In the genomic region with DNA sequence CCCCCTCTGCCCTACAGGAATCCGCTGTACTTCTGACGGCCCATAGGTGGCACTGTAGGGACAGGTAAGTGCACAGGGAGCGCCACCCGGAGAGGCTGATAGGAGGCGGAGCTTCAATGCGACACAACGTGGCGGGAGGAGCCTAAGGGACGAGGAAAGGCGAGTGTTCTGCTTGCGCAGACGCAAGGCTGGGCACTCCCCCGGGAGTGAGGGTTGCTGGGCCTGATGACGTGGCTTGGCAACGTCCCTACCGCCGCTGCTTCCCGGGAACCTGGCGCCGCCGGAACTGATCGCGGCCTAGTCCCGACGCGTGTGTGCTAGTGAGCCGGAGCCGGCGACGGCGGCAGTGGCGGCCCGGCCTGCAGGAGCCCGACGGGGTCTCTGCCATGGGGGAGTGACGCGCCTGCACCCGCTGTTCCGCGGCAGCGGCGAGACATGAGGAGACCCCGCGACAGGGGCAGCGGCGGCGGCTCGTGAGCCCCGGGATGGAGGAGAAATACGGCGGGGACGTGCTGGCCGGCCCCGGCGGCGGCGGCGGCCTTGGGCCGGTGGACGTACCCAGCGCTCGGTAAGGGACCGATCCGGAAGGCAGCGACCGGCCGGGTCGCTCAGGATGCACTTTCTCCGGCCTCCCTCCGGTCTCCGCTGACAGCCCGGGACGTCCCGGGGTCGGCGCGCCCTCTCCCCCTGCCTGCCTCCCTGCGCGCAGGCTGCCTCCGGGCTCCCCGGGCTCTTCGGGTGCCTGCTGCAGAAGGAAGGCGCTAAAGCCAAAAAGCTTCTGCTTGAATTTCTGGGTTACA, we compare ENCODE assay signal across 1 cellular context.
TF ChIP-seq lines count a peak whose summit lies in the region.

Gene SLC30A5 (plus strand): TSS at position 244 of the 800 bp plus-strand sequence. CDS start 242 bp downstream, at position 486.

TF ChIP-seq in HepG2, 621 proteins besides CTCF, POLR2A, EP300 and RAD21 (continued from another document and continues in another):
- TF ChIP-seq PAXIP1 (CRISPR knock-in tag; conservative IDR thresholded peaks at IDR 0.05) (peak; percentile 6; the same call in 1 of the 2 replicates), ZNF720 (CRISPR knock-in tag; IDR thresholded peaks at IDR 0.05) (no peak), NPAS2 (CRISPR knock-in tag; IDR thresholded peaks at IDR 0.05; ENCODE audit: borderline replicate concordance) (no peak), ZNF839 (CRISPR knock-in tag; IDR thresholded peaks at IDR 0.05; ENCODE audit: borderline replicate concordance) (no peak), ZFP36L2 (CRISPR knock-in tag; IDR thresholded peaks at IDR 0.05) (no peak), MTA1 (CRISPR knock-in tag; IDR thresholded peaks at IDR 0.05; ENCODE audit: borderline replicate concordance) (peak; percentile 63; the same call in 1 of the 2 replicates), TBX2 (CRISPR knock-in tag; IDR thresholded peaks at IDR 0.05; ENCODE audit: borderline replicate concordance) (peak; percentile 77; the same call in 1 of the 2 replicates), ZNF713 (CRISPR knock-in tag; IDR thresholded peaks at IDR 0.05) (no peak), ZFP82 (CRISPR knock-in tag; IDR thresholded peaks at IDR 0.05; ENCODE audit: borderline replicate concordance) (peak; percentile 85), ZBTB38 (CRISPR knock-in tag; IDR thresholded peaks at IDR 0.05) (peak; percentile 80), TFE3 (CRISPR knock-in tag; IDR thresholded peaks at IDR 0.05) (no peak; the same call in none of the 2 replicates), NCOA1 (CRISPR knock-in tag; IDR thresholded peaks at IDR 0.05) (0 out of 2 replicates have a peak, but pooled peaks have one; percentile 22), ZNF17 (CRISPR knock-in tag; IDR thresholded peaks at IDR 0.05) (no peak), YEATS2 (CRISPR knock-in tag; IDR thresholded peaks at IDR 0.05; ENCODE audit: borderline replicate concordance) (peak; percentile 92), ZNF780A (CRISPR knock-in tag; IDR thresholded peaks at IDR 0.05) (no peak), KLF16 (CRISPR knock-in tag; IDR thresholded peaks at IDR 0.05) (peak in 1 of 2 experiments; percentile 67; a peak in 2 of 4 replicates), NR2C2 (CRISPR knock-in tag; IDR thresholded peaks at IDR 0.05; ENCODE audit: borderline replicate concordance) (peak; percentile 58; the same call in 1 of the 2 replicates), TGIF2 (CRISPR knock-in tag; IDR thresholded peaks at IDR 0.05) (peak; percentile 61; the same call in 1 of the 2 replicates), ZSCAN12 (CRISPR knock-in tag; IDR thresholded peaks at IDR 0.05) (no peak), ZFP90 (CRISPR knock-in tag; IDR thresholded peaks at IDR 0.05; ENCODE audit: borderline replicate concordance) (peak; percentile 30; the same call in 1 of the 2 replicates), MEIS2 (CRISPR knock-in tag; IDR thresholded peaks at IDR 0.05) (no peak; the same call in none of the 2 replicates), NR2F2 (IDR thresholded peaks at IDR 0.05; ENCODE audit: borderline replicate concordance, low read depth) (no peak), ZEB1 (IDR thresholded peaks at IDR 0.05; ENCODE audit: insufficient replicate concordance, low read depth) (no peak), CENPBD1 (CRISPR knock-in tag; IDR thresholded peaks at IDR 0.05; ENCODE audit: borderline replicate concordance, low read depth) (no peak), ZNF850 (CRISPR knock-in tag; conservative IDR thresholded peaks at IDR 0.05) (peak; percentile 96; the same call in 1 of the 2 replicates), SRSF1 (optimal IDR thresholded peaks at IDR 0.05; ENCODE audit: low read depth, low read length) (peak; percentile 72), RAD51 (IDR thresholded peaks at IDR 0.05; ENCODE audit: borderline replicate concordance) (no peak), CCAR2 (optimal IDR thresholded peaks at IDR 0.05; ENCODE audit: low read depth, low read length) (no peak), ZNF552 (CRISPR knock-in tag; IDR thresholded peaks at IDR 0.05; ENCODE audit: borderline replicate concordance) (no peak), PPARG (CRISPR knock-in tag; conservative IDR thresholded peaks at IDR 0.05) (no peak; the same call in 1 of the 2 replicates), ZSCAN25 (CRISPR knock-in tag; IDR thresholded peaks at IDR 0.05) (peak; percentile 42; the same call in 1 of the 2 replicates), KDM4B (CRISPR knock-in tag; IDR thresholded peaks at IDR 0.05) (0 out of 2 replicates have a peak, but pooled peaks have one; percentile 36), RFX1 (IDR thresholded peaks at IDR 0.05) (peak; percentile 64; the same call in 1 of the 2 replicates), ZNF567 (CRISPR knock-in tag; IDR thresholded peaks at IDR 0.05; ENCODE audit: borderline replicate concordance) (peak; percentile 74), ZNF660 (CRISPR knock-in tag; IDR thresholded peaks at IDR 0.05; ENCODE audit: borderline replicate concordance, low read depth) (no peak), NBN (conservative IDR thresholded peaks at IDR 0.05) (no peak), HOXA5 (CRISPR knock-in tag; IDR thresholded peaks at IDR 0.05) (peak; percentile 74), BCL6 (CRISPR knock-in tag; IDR thresholded peaks at IDR 0.05) (no peak), BORCS8-MEF2B (CRISPR knock-in tag; IDR thresholded peaks at IDR 0.05) (peak; percentile 93), SCMH1 (CRISPR knock-in tag; IDR thresholded peaks at IDR 0.05; ENCODE audit: borderline replicate concordance) (no peak), MYNN (CRISPR knock-in tag; IDR thresholded peaks at IDR 0.05; ENCODE audit: low read depth) (no peak), ZFP37 (CRISPR knock-in tag; IDR thresholded peaks at IDR 0.05; ENCODE audit: borderline replicate concordance) (peak; percentile 33; the same call in 1 of the 2 replicates), SALL1 (CRISPR knock-in tag; IDR thresholded peaks at IDR 0.05) (peak; percentile 81), ZFYVE20 (CRISPR knock-in tag; IDR thresholded peaks at IDR 0.05; ENCODE audit: borderline replicate concordance, low read depth) (no peak; the same call in 1 of the 2 replicates), SIX4 (CRISPR knock-in tag; IDR thresholded peaks at IDR 0.05) (no peak), PLRG1 (conservative IDR thresholded peaks at IDR 0.05) (no peak), ISL2 (CRISPR knock-in tag; IDR thresholded peaks at IDR 0.05) (peak; percentile 65), ELF1 (CRISPR knock-in tag; IDR thresholded peaks at IDR 0.05) (peak; percentile 67; the same call in 1 of the 2 replicates)
- TF ChIP-seq, protein P1, sequence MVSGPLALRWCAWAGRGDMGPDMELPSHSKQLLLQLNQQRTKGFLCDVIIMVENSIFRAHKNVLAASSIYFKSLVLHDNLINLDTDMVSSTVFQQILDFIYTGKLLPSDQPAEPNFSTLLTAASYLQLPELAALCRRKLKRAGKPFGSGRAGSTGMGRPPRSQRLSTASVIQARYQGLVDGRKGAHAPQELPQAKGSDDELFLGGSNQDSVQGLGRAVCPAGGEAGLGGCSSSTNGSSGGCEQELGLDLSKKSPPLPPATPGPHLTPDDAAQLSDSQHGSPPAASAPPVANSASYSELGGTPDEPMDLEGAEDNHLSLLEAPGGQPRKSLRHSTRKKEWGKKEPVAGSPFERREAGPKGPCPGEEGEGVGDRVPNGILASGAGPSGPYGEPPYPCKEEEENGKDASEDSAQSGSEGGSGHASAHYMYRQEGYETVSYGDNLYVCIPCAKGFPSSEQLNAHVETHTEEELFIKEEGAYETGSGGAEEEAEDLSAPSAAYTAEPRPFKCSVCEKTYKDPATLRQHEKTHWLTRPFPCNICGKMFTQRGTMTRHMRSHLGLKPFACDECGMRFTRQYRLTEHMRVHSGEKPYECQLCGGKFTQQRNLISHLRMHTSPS (CRISPR knock-in tag; IDR thresholded peaks at IDR 0.05; ENCODE audit: low read depth) = no peak
- TF ChIP-seq, protein P2, sequence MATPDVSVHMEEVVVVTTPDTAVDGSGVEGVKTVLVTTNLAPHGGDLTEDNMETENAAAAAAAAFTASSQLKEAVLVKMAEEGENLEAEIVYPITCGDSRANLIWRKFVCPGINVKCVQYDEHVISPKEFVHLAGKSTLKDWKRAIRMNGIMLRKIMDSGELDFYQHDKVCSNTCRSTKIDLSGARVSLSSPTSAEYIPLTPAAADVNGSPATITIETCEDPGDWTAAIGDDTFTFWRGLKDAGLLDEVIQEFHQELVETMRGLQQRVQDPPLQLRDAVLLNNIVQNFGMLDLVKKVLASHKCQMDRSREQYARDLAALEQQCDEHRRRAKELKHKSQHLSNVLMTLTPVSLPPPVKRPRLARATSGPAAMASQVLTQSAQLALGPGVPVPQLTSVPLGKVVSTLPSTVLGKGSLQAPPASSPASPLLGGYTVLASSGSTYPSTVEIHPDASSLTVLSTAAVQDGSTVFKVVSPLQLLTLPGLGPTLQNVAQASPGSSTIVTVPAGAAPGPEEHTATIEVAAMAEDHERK (CRISPR knock-in tag; IDR thresholded peaks at IDR 0.05; ENCODE audit: low read depth) = peak; percentile 60
- TF ChIP-seq, protein P3, sequence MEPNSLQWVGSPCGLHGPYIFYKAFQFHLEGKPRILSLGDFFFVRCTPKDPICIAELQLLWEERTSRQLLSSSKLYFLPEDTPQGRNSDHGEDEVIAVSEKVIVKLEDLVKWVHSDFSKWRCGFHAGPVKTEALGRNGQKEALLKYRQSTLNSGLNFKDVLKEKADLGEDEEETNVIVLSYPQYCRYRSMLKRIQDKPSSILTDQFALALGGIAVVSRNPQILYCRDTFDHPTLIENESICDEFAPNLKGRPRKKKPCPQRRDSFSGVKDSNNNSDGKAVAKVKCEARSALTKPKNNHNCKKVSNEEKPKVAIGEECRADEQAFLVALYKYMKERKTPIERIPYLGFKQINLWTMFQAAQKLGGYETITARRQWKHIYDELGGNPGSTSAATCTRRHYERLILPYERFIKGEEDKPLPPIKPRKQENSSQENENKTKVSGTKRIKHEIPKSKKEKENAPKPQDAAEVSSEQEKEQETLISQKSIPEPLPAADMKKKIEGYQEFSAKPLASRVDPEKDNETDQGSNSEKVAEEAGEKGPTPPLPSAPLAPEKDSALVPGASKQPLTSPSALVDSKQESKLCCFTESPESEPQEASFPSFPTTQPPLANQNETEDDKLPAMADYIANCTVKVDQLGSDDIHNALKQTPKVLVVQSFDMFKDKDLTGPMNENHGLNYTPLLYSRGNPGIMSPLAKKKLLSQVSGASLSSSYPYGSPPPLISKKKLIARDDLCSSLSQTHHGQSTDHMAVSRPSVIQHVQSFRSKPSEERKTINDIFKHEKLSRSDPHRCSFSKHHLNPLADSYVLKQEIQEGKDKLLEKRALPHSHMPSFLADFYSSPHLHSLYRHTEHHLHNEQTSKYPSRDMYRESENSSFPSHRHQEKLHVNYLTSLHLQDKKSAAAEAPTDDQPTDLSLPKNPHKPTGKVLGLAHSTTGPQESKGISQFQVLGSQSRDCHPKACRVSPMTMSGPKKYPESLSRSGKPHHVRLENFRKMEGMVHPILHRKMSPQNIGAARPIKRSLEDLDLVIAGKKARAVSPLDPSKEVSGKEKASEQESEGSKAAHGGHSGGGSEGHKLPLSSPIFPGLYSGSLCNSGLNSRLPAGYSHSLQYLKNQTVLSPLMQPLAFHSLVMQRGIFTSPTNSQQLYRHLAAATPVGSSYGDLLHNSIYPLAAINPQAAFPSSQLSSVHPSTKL (CRISPR knock-in tag; IDR thresholded peaks at IDR 0.05) = peak; percentile 36
- TF ChIP-seq, protein P4, sequence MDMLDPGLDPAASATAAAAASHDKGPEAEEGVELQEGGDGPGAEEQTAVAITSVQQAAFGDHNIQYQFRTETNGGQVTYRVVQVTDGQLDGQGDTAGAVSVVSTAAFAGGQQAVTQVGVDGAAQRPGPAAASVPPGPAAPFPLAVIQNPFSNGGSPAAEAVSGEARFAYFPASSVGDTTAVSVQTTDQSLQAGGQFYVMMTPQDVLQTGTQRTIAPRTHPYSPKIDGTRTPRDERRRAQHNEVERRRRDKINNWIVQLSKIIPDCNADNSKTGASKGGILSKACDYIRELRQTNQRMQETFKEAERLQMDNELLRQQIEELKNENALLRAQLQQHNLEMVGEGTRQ (IDR thresholded peaks at IDR 0.05; ENCODE audit: low read depth, low read length) = no peak
- TF ChIP-seq, protein P4 (CRISPR knock-in tag; IDR thresholded peaks at IDR 0.05; ENCODE audit: borderline replicate concordance) = no peak
